In the genomic region with DNA sequence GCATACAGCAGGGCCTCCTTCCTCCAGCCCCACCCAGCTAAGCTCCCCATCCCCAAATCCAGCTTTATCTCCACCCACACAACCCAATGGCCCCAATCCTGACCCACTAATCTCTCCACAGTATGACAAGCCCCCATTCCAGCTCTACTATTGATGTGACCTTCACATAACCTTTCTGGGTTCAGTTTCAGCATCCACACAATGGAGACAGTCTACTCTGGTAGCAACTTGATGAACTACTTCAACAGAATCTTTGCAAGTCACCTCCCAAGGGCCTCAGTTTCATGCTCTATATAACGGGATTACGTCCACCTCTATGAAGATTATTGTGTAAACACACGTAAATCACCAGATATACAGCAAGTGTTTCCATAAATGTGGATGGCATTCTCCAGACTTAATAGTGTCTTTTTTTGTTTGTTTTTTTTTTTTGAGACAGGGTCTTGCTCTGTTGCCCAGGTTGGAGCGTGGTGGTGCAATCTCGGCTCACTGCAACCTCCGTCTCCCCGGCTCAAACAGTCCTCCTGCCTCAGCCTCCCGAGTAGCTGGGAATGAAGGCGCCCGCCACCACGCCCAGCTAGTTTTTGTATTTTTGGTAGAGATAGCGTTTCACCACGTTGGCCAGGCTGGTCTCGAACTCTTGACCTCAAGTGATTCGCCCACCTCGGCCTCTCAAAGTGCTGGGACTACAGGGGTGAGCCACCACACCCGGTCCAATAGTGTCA, we compare ENCODE assay signal across 8 cellular contexts. TPM values are rescaled to one million over a fixed set of nuclear protein-coding genes. Genes with fewer than 3 reads are reported as not detected.
A peak's percentile ranks its signal among the peaks of the same experiment; 100 is the strongest.
DNase-seq lines count a peak whose midpoint lies in the region; ATAC-seq and TF ChIP-seq lines count a peak whose summit lies in the region.

No MANE protein-coding gene starts in this region.

- no TSS peak for BruUV-seq in mammary epithelial cell (replicated peaks; lab: Mats Ljungman, UMichigan)

- TF ChIP-seq EP300 in gastroesophageal sphincter (IDR thresholded peaks at IDR 0.05), result no peak

- WGBS in mammary epithelial cell (ENCODE audit: low coverage, missing lambda C conversion rate), result 90% methylated on average over 8 of the region's 17 CpGs
- 73 to 80% methylated on average over 3 to 4 of the region's 17 CpGs for WGBS in gastroesophageal sphincter (ENCODE audit: low coverage in 1 of 2), 2 donors

- H2AFZ ChIP-seq in mammary epithelial cell (ENCODE audit: low read depth, low read length), result no peak overlapping the region

- peak overlapping the region; percentile 98 for H3K9ac ChIP-seq in mammary epithelial cell (ENCODE audit: insufficient read depth, low read length)

- ATAC-seq in GM21381 (IDR thresholded peaks at IDR 0.05; ENCODE audit: unreplicated experiment), result no peak
- no peak for ATAC-seq in HG02973 (IDR thresholded peaks at IDR 0.05; ENCODE audit: unreplicated experiment)
- no peak for ATAC-seq in gastroesophageal sphincter

- DNase-seq in BE2C, result no peak
- no peak for DNase-seq in Jurkat, Clone E6-1 (ENCODE audit: low read depth, low spot score)
- no peak for DNase-seq in mammary epithelial cell
- DNase-seq in NOMO-1 (lab: John Stamatoyannopoulos, UW; ENCODE audit: unreplicated experiment in 2 of 2), result no peak

- no peak for TF ChIP-seq POLR2A in gastroesophageal sphincter (IDR thresholded peaks at IDR 0.05)

- CTCF ChIA-PET in mammary epithelial cell (lab: Charles Lee; ENCODE audit: low non-redundant PET), result interaction anchor here (0.9 kb wide), 1 partner anchor 468 kb away, joined by 10 read pairs; no protein-coding TSS in a partner anchor

- peaks cover 6% of the 10 kb centered on the region; the same call in 1 of the 2 replicates for H3K4me1 ChIP-seq in BE2C
- peaks cover 30% of the 10 kb centered on the region for H3K4me1 ChIP-seq in mammary epithelial cell (ENCODE audit: insufficient read depth, low read length)
- peaks cover 8 to 19% of the 10 kb centered on the region in 2 donors for H3K4me1 ChIP-seq in muscle layer of duodenum (ENCODE audit: control insufficient read depth in 1 of 2, insufficient read depth in 2 of 2, low read length in 2 of 2)
- H3K4me1 ChIP-seq in gastroesophageal sphincter, result peaks cover 0 to 27% (median 13%) of the 10 kb centered on the region in 3 donors

- TF ChIP-seq CTCF in BE2C (IDR thresholded peaks at IDR 0.05; ENCODE audit: low read depth, low read length) (no peak), mammary epithelial cell (conservative IDR thresholded peaks at IDR 0.05 in 1 of 2, IDR thresholded peaks at IDR 0.05 in 1 of 2; ENCODE audit: extremely low read depth in 1 of 2, insufficient read depth in 1 of 2, low read depth in 1 of 2, low read length in 2 of 2) (no peak), gastroesophageal sphincter (IDR thresholded peaks at IDR 0.05) (no peak)

- peak overlapping the region; percentile 87 for H3K4me2 ChIP-seq in mammary epithelial cell (ENCODE audit: insufficient read depth, low read depth, low read length)

- H3K27me3 ChIP-seq in BE2C (no peaks in the 10 kb centered on the region), mammary epithelial cell (ENCODE audit: insufficient read depth, low read length) (no peaks in the 10 kb centered on the region), muscle layer of duodenum (ENCODE audit: low read depth, low read length) (no peaks in the 10 kb centered on the region), gastroesophageal sphincter (no peaks in the 10 kb centered on the region)

- H3K4me3 ChIP-seq in BE2C (ENCODE audit: low read depth, low read length) (peak overlapping the region; percentile 97), mammary epithelial cell (replicated peaks in 1 of 3; ENCODE audit: insufficient read depth in 1 of 3, low read depth in 2 of 3, low read length in 3 of 3) (peak overlapping the region; percentile 68 to 95 (median 90)), muscle layer of duodenum (ENCODE audit: low read depth in 1 of 2, low read length in 2 of 2) (peak overlapping the region; percentile 81 to 83), gastroesophageal sphincter (peak overlapping the region in 1 of 2 donors; percentile 92)
- H3K4me3 ChIP-seq in Jurkat, Clone E6-1 (ENCODE audit: low read length), result peak overlapping the region; percentile 90

- dilution Hi-C loops in mammary epithelial cell (cut with HindIII; ENCODE audit: low sequenced_read_pairs), result no loop called here

- no peaks in the 10 kb centered on the region for H4K20me1 ChIP-seq in mammary epithelial cell (ENCODE audit: insufficient read depth, low read length)

- in situ Hi-C loops in mammary epithelial cell (cut with MboI; ENCODE audit: low sequenced_read_pairs in 2 of 2), result loop anchor here in 1 of 2 donors (25.0 kb wide), 1 partner anchor 211 kb away; the partner anchor contains the start of gene DYNLRB1

- H3K9me3 ChIP-seq in BE2C, result no peaks in the 10 kb centered on the region
- no peaks in the 10 kb centered on the region for H3K9me3 ChIP-seq in mammary epithelial cell (replicated peaks; ENCODE audit: insufficient read depth, low read length)
- no peaks in the 10 kb centered on the region for H3K9me3 ChIP-seq in muscle layer of duodenum (ENCODE audit: control insufficient read depth in 1 of 2, low read length in 2 of 2)
- H3K9me3 ChIP-seq in gastroesophageal sphincter, result no peaks in the 10 kb centered on the region

- H3K27ac ChIP-seq in mammary epithelial cell (ENCODE audit: insufficient read depth, low read depth, low read length) (peak overlapping the region; percentile 83), muscle layer of duodenum (ENCODE audit: low read length) (peak overlapping the region; percentile 88), gastroesophageal sphincter (peak overlapping the region in 1 of 4 donors; percentile 97)

- peaks cover 58% of the 10 kb centered on the region for H3K79me2 ChIP-seq in mammary epithelial cell (ENCODE audit: insufficient read depth, low read length)

- intact Hi-C loops in mammary epithelial cell (cut with micrococcal nuclease), result no loop called here

- peaks cover 28% of the 10 kb centered on the region for H3K36me3 ChIP-seq in BE2C
- H3K36me3 ChIP-seq in mammary epithelial cell (ENCODE audit: insufficient read depth, low read length), result no peaks in the 10 kb centered on the region
- H3K36me3 ChIP-seq in muscle layer of duodenum (ENCODE audit: control insufficient read depth in 1 of 2, insufficient read depth in 2 of 2, low read length in 2 of 2), result no peaks in the 10 kb centered on the region
- H3K36me3 ChIP-seq in gastroesophageal sphincter, result no peaks in the 10 kb centered on the region

RNA-seq across cellular contexts. Expression of gene AHCY, which starts 1.4 kb away (rescaled TPM):
- 181 TPM for polyA plus RNA-seq in BE2C (2012; ENCODE audit: insufficient read depth, insufficient read length, low read depth)
- 130 TPM for polyA plus RNA-seq in Jurkat, Clone E6-1 (2012; ENCODE audit: insufficient read depth, insufficient read length)
- total RNA-seq in mammary epithelial cell, result 100 to 1,000 TPM; 258 to 274 TPM
- 504 TPM for polyA plus RNA-seq in mammary epithelial cell
- polyA minus RNA-seq in mammary epithelial cell, result 615 TPM
- 10 to 100 TPM; 50.4 to 71.5 (median 58.0) TPM for total RNA-seq in gastroesophageal sphincter
